ENCODE assay signal across 1 cellular context in genomic region chr10:77090381-77091356, GRCh38.
TF ChIP-seq lines count a peak whose summit lies in the region.

No MANE protein-coding gene starts in this region.

TF ChIP-seq in SK-N-SH, 30 proteins besides CTCF, POLR2A, EP300 and RAD21 (continued from another document):
- peak; percentile 83 for TF ChIP-seq CHD2 (IDR thresholded peaks at IDR 0.05; ENCODE audit: low read length, partially characterized antibody)
- no peak for TF ChIP-seq EZH2phosphoT487 (IDR thresholded peaks at IDR 0.05; ENCODE audit: borderline replicate concordance, low read depth)
- TF ChIP-seq FOXJ3 (CRISPR knock-in tag; IDR thresholded peaks at IDR 0.05): peak; percentile 92; the same call in 1 of the 2 replicates
- TF ChIP-seq, protein P1, sequence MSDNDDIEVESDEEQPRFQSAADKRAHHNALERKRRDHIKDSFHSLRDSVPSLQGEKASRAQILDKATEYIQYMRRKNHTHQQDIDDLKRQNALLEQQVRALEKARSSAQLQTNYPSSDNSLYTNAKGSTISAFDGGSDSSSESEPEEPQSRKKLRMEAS (IDR thresholded peaks at IDR 0.05; ENCODE audit: low read depth): no peak
- TF ChIP-seq TAF1 (IDR thresholded peaks at IDR 0.05; ENCODE audit: borderline replicate concordance, low read depth, low read length): no peak
- TF ChIP-seq MEF2A (IDR thresholded peaks at IDR 0.05; ENCODE audit: borderline replicate concordance, low read depth): no peak
- TF ChIP-seq SIN3A (IDR thresholded peaks at IDR 0.05; ENCODE audit: borderline replicate concordance, low read depth, low read length): no peak
TF ChIP-seq in SK-N-SH: peak in this region for 8.
